ENCODE assay signal across 32 cellular contexts in the genomic region with DNA sequence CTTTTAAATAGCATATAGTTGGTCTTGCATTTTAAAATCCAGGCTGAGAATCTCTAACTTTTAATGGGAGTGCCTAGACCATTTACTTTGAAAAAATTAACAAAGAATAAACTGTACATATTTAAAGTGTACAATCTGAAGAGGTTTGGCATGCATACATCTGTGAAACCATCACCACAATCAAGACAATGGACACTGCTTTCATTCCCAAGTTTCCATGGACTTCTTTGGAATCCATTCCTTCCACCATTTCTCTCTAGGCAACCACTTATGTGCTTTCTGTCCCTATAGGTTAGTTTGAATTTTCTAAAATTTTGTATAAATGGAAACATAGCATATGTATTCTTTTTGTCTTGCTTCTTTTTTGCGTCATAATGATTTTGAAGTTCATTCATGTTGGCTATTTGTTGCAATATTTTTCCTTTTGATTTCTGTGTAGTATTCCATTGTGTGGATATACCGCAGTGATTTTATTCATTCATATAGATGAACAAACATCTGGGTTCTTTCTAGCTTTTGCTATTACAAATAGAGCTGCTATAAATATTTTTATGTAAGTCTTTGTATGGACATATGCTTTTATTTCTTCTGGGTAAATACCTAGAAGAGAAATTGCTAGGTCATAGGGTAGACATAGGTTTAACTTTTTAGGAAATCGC.
"Had no signal": no experiment of that assay in that cellular context is flagged by ENCODE, and none has a peak within 500 bp of the region (broad histone marks: within the 10 kb centered on the region; RNA-seq: fewer than 3 reads in every experiment).

No MANE protein-coding gene starts in this region.

- FAIRE-seq: astrocyte, bronchial epithelial cell, colon had no signal

- H3K9me3 ChIP-seq: esophagus muscularis mucosa, gastrocnemius medialis had no signal

- H3K27me3 Mint-ChIP-seq: activated B cell treated with CpG ODN at 0.5 μM for 24 hours; activated CD4-positive, alpha-beta memory T cell treated with anti-CD3 and anti-CD28 coated beads, Interleukin-2, amount 10 ng/mL, durations not matched to agents 7 days and 5 days; activated naive CD8-positive, alpha-beta T cell; activated T-cell treated with anti-CD3 and anti-CD28 coated beads, Interleukin-2, amount 50 U/mL, for 24 hours; effector memory CD8-positive, alpha-beta T cell had no signal

- H3K27ac ChIP-seq: brain microvascular endothelial cell, esophagus muscularis mucosa, foreskin keratinocyte, gastrocnemius medialis, heart left ventricle, WERI-Rb-1 had no signal

- H3K36me3 ChIP-seq: WERI-Rb-1 had no signal

- DNase-seq: activated B cell treated with CpG ODN at 0.5 μM for 24 hours; activated CD4-positive, alpha-beta memory T cell treated with anti-CD3 and anti-CD28 coated beads, Interleukin-2, amount 10 ng/mL, durations not matched to agents 7 days and 5 days; activated CD4-positive, alpha-beta T cell treated with anti-CD3 and anti-CD28 coated beads for 48 hours; activated CD8-positive, alpha-beta memory T cell treated with anti-CD3 and anti-CD28 coated beads, Interleukin-2, amount 50 U/mL, for 48 hours; activated gamma-delta T cell treated with Interleukin-2 at 50 U/mL for 16 hours; activated naive CD4-positive, alpha-beta T cell treated with anti-CD3 and anti-CD28 coated beads, Interleukin-2, amount 50 U/mL, for 16 hours; activated naive CD4-positive, alpha-beta T cell treated with Interleukin-2 at 50 U/mL for 16 hours; activated T-cell treated with anti-CD3 and anti-CD28 coated beads for 4 hours; activated T-cell treated with anti-CD3 and anti-CD28 coated beads, Interleukin-2, amount 50 U/mL, for 24 hours; activated T-cell treated with anti-CD3 and anti-CD28 coated beads, Interleukin-2, amount 50 U/mL, for 72 hours; amniotic stem cell; anterior cingulate cortex; brain microvascular endothelial cell; cortex of kidney; dermis blood vessel endothelial cell; effector CD4-positive, alpha-beta T cell; effector memory CD8-positive, alpha-beta T cell; erythroblast; foreskin keratinocyte; gastrocnemius medialis; glutamatergic neuron; heart left ventricle; T1000; WERI-Rb-1 had no signal

- H3K27me3 ChIP-seq: brain microvascular endothelial cell, esophagus muscularis mucosa, foreskin keratinocyte, gastrocnemius medialis, heart left ventricle had no signal

- H3K4me3 ChIP-seq: esophagus muscularis mucosa, gastrocnemius medialis, heart left ventricle had no signal

- ATAC-seq: activated CD4-positive, CD25-positive, alpha-beta regulatory T cell treated with anti-CD3 and anti-CD28 coated beads, Interleukin-2, amount 50 U/mL, for 24 hours; activated T-cell treated with anti-CD3 and anti-CD28 coated beads, Interleukin-2, amount 50 U/mL, for 72 hours; effector memory CD8-positive, alpha-beta T cell; foreskin keratinocyte; gastrocnemius medialis; heart left ventricle had no signal

- H3K4me1 ChIP-seq: esophagus muscularis mucosa, foreskin keratinocyte, gastrocnemius medialis, heart left ventricle had no signal

- H3K4me1 Mint-ChIP-seq: activated B cell treated with CpG ODN at 0.5 μM for 24 hours; activated CD4-positive, alpha-beta memory T cell treated with anti-CD3 and anti-CD28 coated beads, Interleukin-2, amount 10 ng/mL, durations not matched to agents 7 days and 5 days had no signal

- H3K27ac Mint-ChIP-seq: activated B cell treated with CpG ODN at 0.5 μM for 24 hours; activated CD4-positive, alpha-beta memory T cell treated with anti-CD3 and anti-CD28 coated beads, Interleukin-2, amount 10 ng/mL, durations not matched to agents 7 days and 5 days; activated naive CD8-positive, alpha-beta T cell; activated T-cell treated with anti-CD3 and anti-CD28 coated beads, Interleukin-2, amount 50 U/mL, for 24 hours; activated T-cell treated with anti-CD3 and anti-CD28 coated beads, Interleukin-2, amount 50 U/mL, for 72 hours; effector memory CD8-positive, alpha-beta T cell; T-helper 1 cell treated with Interleukin-12 subunit alpha and Interleukin-12 subunit beta and Interleukin-4 antibody, amounts not matched to agents 30 μg/mL and 1 μg/mL, for 36 hours; T-helper 2 cell treated with Interferon-gamma antibody and Interleukin-4, amounts not matched to agents 5 μg/mL and 100 μg/mL, for 36 hours had no signal

- H3K4me3 Mint-ChIP-seq: activated B cell treated with CpG ODN at 0.5 μM for 24 hours; activated CD4-positive, alpha-beta memory T cell treated with anti-CD3 and anti-CD28 coated beads, Interleukin-2, amount 10 ng/mL, durations not matched to agents 7 days and 5 days; activated naive CD8-positive, alpha-beta T cell; activated T-cell treated with anti-CD3 and anti-CD28 coated beads, Interleukin-2, amount 50 U/mL, for 24 hours; activated T-cell treated with anti-CD3 and anti-CD28 coated beads, Interleukin-2, amount 50 U/mL, for 72 hours; effector memory CD8-positive, alpha-beta T cell; T-helper 1 cell treated with Interleukin-12 subunit alpha and Interleukin-12 subunit beta and Interleukin-4 antibody, amounts not matched to agents 30 μg/mL and 1 μg/mL, for 36 hours; T-helper 2 cell treated with Interferon-gamma antibody and Interleukin-4, amounts not matched to agents 5 μg/mL and 100 μg/mL, for 36 hours had no signal

- H3K9me3 Mint-ChIP-seq: activated CD4-positive, alpha-beta memory T cell treated with anti-CD3 and anti-CD28 coated beads, Interleukin-2, amount 10 ng/mL, durations not matched to agents 7 days and 5 days; effector memory CD8-positive, alpha-beta T cell; T-helper 1 cell treated with Interleukin-12 subunit alpha and Interleukin-12 subunit beta and Interleukin-4 antibody, amounts not matched to agents 30 μg/mL and 1 μg/mL, for 36 hours had no signal
